Comparison of ENCODE assay signal across 8 cellular contexts in genomic region chr2:100416397-100416938, GRCh38. TPM values are rescaled to one million over a fixed set of nuclear protein-coding genes. Genes with fewer than 3 reads are reported as not detected.
DNase-seq lines count a peak whose midpoint lies in the region; ATAC-seq, FAIRE-seq and TF ChIP-seq lines count a peak whose summit lies in the region.

No MANE protein-coding gene starts in this region.

- H3K9ac ChIP-seq in smooth muscle cell (ENCODE audit: low read depth) = peak overlapping the region; percentile 47

- peaks cover 11% of the 10 kb centered on the region for H3K79me2 ChIP-seq in smooth muscle cell (ENCODE audit: low read depth)

- no peaks in the 10 kb centered on the region for H3K9me3 Mint-ChIP-seq in activated CD4-positive, alpha-beta memory T cell treated with anti-CD3 and anti-CD28 coated beads for 36 hours

- H3K27ac ChIP-seq in smooth muscle cell (ENCODE audit: low read depth) = no peak overlapping the region

- DNase-seq in H54 (ENCODE audit: insufficient read length, low spot score) (no peak), left ventricle myocardium superior (no peak), smooth muscle cell (lab: John Stamatoyannopoulos, UW; ENCODE audit: unreplicated experiment) (no peak), iPS-NIHi7 (ENCODE audit: extremely low spot score) (no peak), retina (no peak)
- no peak for DNase-seq in activated CD4-positive, alpha-beta memory T cell treated with anti-CD3 and anti-CD28 coated beads for 36 hours

- TF ChIP-seq CTCF in smooth muscle cell (IDR thresholded peaks at IDR 0.05; ENCODE audit: borderline replicate concordance, insufficient read depth, poor library complexity, severe bottlenecking) = no peak

- POLR2A ChIA-PET in activated CD4-positive, alpha-beta memory T cell treated with anti-CD3 and anti-CD28 coated beads for 36 hours (lab: Charles Lee) = no interaction called here

- peak; percentile 67 for FAIRE-seq in H54 (lab: Jason Lieb, UNC)

- peaks cover 23% of the 10 kb centered on the region for H3K4me1 ChIP-seq in smooth muscle cell (ENCODE audit: low read depth)

- H3K9me3 ChIP-seq in smooth muscle cell (replicated peaks; ENCODE audit: low read depth) = no peaks in the 10 kb centered on the region

- peak overlapping the region; percentile 99 for H2AFZ ChIP-seq in smooth muscle cell (ENCODE audit: low read depth)

- peak overlapping the region; percentile 94 for H3K4me3 ChIP-seq in smooth muscle cell

- H3K4me3 Mint-ChIP-seq in activated CD4-positive, alpha-beta memory T cell treated with anti-CD3 and anti-CD28 coated beads for 36 hours = peak overlapping the region; percentile 84

- H3K27ac Mint-ChIP-seq in activated CD4-positive, alpha-beta memory T cell treated with anti-CD3 and anti-CD28 coated beads for 36 hours = no peak overlapping the region

- TF ChIP-seq POLR2A in H54 (IDR thresholded peaks at IDR 0.05; ENCODE audit: low read depth, low read length) = no peak

- H3K4me1 Mint-ChIP-seq in activated CD4-positive, alpha-beta memory T cell treated with anti-CD3 and anti-CD28 coated beads for 36 hours (ENCODE audit: low read depth) = peaks cover 24% of the 10 kb centered on the region

- CTCF ChIA-PET in activated CD4-positive, alpha-beta memory T cell treated with anti-CD3 and anti-CD28 coated beads for 36 hours (lab: Charles Lee) = interaction anchor here (0.6 to 2.6 kb wide), 3 partner anchors 18 to 280 kb away, joined by 3 to 11 read pairs (median 4); no protein-coding TSS in a partner anchor

- ATAC-seq in left ventricle myocardium superior (peak; percentile 42), HG02571 (IDR thresholded peaks at IDR 0.05; ENCODE audit: unreplicated experiment) (no peak), HG03520 (IDR thresholded peaks at IDR 0.05; ENCODE audit: unreplicated experiment) (no peak)

- H3F3A ChIP-seq in smooth muscle cell (ENCODE audit: low read depth) = no peaks in the 10 kb centered on the region

- no peaks in the 10 kb centered on the region for H3K27me3 ChIP-seq in smooth muscle cell (ENCODE audit: low read depth)

- peak overlapping the region; percentile 99 for H3K4me2 ChIP-seq in smooth muscle cell

- 2% methylated on average over 6 of the region's 6 CpGs for WGBS in smooth muscle cell (ENCODE audit: low lambda C conversion rate)

- no peaks in the 10 kb centered on the region for H3K36me3 ChIP-seq in smooth muscle cell (ENCODE audit: low read depth)

- peaks cover 2% of the 10 kb centered on the region for H3K36me3 Mint-ChIP-seq in activated CD4-positive, alpha-beta memory T cell treated with anti-CD3 and anti-CD28 coated beads for 36 hours

- H3K27me3 Mint-ChIP-seq in activated CD4-positive, alpha-beta memory T cell treated with anti-CD3 and anti-CD28 coated beads for 36 hours = peaks cover 9% of the 10 kb centered on the region

- intact Hi-C loops in activated CD4-positive, alpha-beta memory T cell treated with anti-CD3 and anti-CD28 coated beads for 36 hours (cut with micrococcal nuclease) = loop anchor here (5.0 kb wide), 1 partner anchor 146 kb away; the partner anchor contains the start of gene PDCL3
- intact Hi-C loops in left ventricle myocardium superior (cut with micrococcal nuclease) = no loop called here

- no peaks in the 10 kb centered on the region for H4K20me1 ChIP-seq in smooth muscle cell (ENCODE audit: low read depth)

RNA-seq across cellular contexts. Expression of gene CHST10, which starts 1.0 kb away (rescaled TPM):
- total RNA-seq in activated CD4-positive, alpha-beta memory T cell treated with anti-CD3 and anti-CD28 coated beads for 36 hours = 1 to 10 TPM; 3.6 to 4.7 TPM
- total RNA-seq in left ventricle myocardium superior = 10.7 TPM
- 9.5 and 11.2 TPM in 2 replicates for total RNA-seq in smooth muscle cell
- polyA plus RNA-seq in smooth muscle cell = 5.4 and 8.9 TPM in 2 replicates

RNA-seq across cellular contexts. Expression of gene NMS, which starts 53.8 kb away (rescaled TPM):
- total RNA-seq in activated CD4-positive, alpha-beta memory T cell treated with anti-CD3 and anti-CD28 coated beads for 36 hours = not detected
- total RNA-seq in left ventricle myocardium superior (not detected), smooth muscle cell (not detected in 2 replicates)
- not detected in 2 replicates for polyA plus RNA-seq in smooth muscle cell
